ENCODE assay signal across 9 cellular contexts in genomic region chr1:15948600-15949452, GRCh38. TPM values are rescaled to one million over a fixed set of nuclear protein-coding genes. Genes with fewer than 3 reads are reported as not detected.
DNase-seq lines count a peak whose midpoint lies in the region; TF ChIP-seq lines count a peak whose summit lies in the region.
"Had no signal": no experiment of that assay in that cellular context is flagged by ENCODE, and none has a peak within 500 bp of the region (broad histone marks: within the 10 kb centered on the region; RNA-seq: fewer than 3 reads in every experiment).

No MANE protein-coding gene starts in this region.

- H3K4me3 ChIP-seq in mesendoderm (ENCODE audit: low read length) (no peak overlapping the region), thyroid gland (replicated peaks in 1 of 3) (peak overlapping the region in 1 of 3 donors; percentile 7)
- H3K4me3 ChIP-seq: cardiac muscle cell had no signal

- H3K18ac ChIP-seq in mesendoderm (ENCODE audit: low read length) = no peak overlapping the region

- no peak overlapping the region for H2AK5ac ChIP-seq in mesendoderm (ENCODE audit: low read length)

- H3K9ac ChIP-seq in mesendoderm (ENCODE audit: low read length) = peak overlapping the region; percentile 40

- H3K36me3 ChIP-seq in mesendoderm (ENCODE audit: control insufficient read depth, insufficient read depth, low read length) (peaks cover 8% of the 10 kb centered on the region), thyroid gland (peaks cover 15 to 24% of the 10 kb centered on the region in 2 donors)

- H3K4me1 ChIP-seq in mesendoderm (ENCODE audit: control insufficient read depth, low read depth, low read length) (peaks cover 23% of the 10 kb centered on the region), thyroid gland (peaks cover 53 to 67% of the 10 kb centered on the region in 2 donors)

- no peak overlapping the region for H3K4ac ChIP-seq in mesendoderm (ENCODE audit: low read depth, low read length)

- no peak for TF ChIP-seq POLR2A in thyroid gland (IDR thresholded peaks at IDR 0.05)

- intact Hi-C loops in thyroid gland (cut with DNase I) = no loop called here

- peak overlapping the region; percentile 98 for H3K27ac Mint-ChIP-seq in chondrocyte (ENCODE audit: unreplicated experiment)

- no peak overlapping the region for H2BK15ac ChIP-seq in mesendoderm (replicated peaks; ENCODE audit: low read depth)

- peaks cover 18% of the 10 kb centered on the region for H3K79me1 ChIP-seq in mesendoderm (ENCODE audit: low read length)

- H2BK120ac ChIP-seq in mesendoderm (ENCODE audit: low read depth, low read length) = no peak overlapping the region

- no peaks in the 10 kb centered on the region for H3K27me3 Mint-ChIP-seq in chondrocyte (ENCODE audit: low read depth)

- WGBS in mesendoderm (ENCODE audit: extremely low coverage, insufficient coverage, low lambda C conversion rate) = no CpG with 5 or more reads among the region's 15 CpGs
- 38 to 42% methylated on average over 15 of the region's 15 CpGs for WGBS in thyroid gland, 2 donors

- peaks cover 8% of the 10 kb centered on the region for H3K36me3 Mint-ChIP-seq in chondrocyte (ENCODE audit: low read depth)

- H3K4me3 Mint-ChIP-seq in chondrocyte (ENCODE audit: unreplicated experiment) = peak overlapping the region; percentile 46

- no peak overlapping the region for H4K5ac ChIP-seq in mesendoderm (ENCODE audit: low read length)

- no peaks in the 10 kb centered on the region for H3K9me3 Mint-ChIP-seq in chondrocyte (ENCODE audit: low read depth)

- no peak overlapping the region for H2BK5ac ChIP-seq in mesendoderm (ENCODE audit: low read length)

- H3K27ac ChIP-seq in mesendoderm (ENCODE audit: low read depth, low read length) (no peak overlapping the region), thyroid gland (peak overlapping the region; percentile 88 to 98 (median 96))

- H3K9me3 ChIP-seq in thyroid gland = no peaks in the 10 kb centered on the region

- H3K56ac ChIP-seq in mesendoderm (ENCODE audit: low read length) = peak overlapping the region; percentile 67

- H3K79me2 ChIP-seq in mesendoderm (ENCODE audit: control insufficient read depth, insufficient read depth, low read length) = peaks cover 2% of the 10 kb centered on the region

- DNase-seq in activated T-cell treated with anti-CD3 and anti-CD28 coated beads for 4 hours = peak; percentile 47
- DNase-seq in activated T-cell treated with anti-CD3 and anti-CD28 coated beads, Interleukin-2, amount 50 U/mL, for 48 hours = no peak
- DNase-seq in OCI-M1 (lab: John Stamatoyannopoulos, UW) = peak; percentile 78
- DNase-seq in chondrocyte (ENCODE audit: low spot score) = no peak
- DNase-seq in mesendoderm = peak; percentile 58
- DNase-seq in thyroid gland = peak; percentile 97
- DNase-seq in islet precursor cell = no peak
- no peak for DNase-seq in activated CD4-positive, CD25-positive, alpha-beta regulatory T cell (lab: John Stamatoyannopoulos, UW)

- no peak overlapping the region for H4K8ac ChIP-seq in mesendoderm (ENCODE audit: low read depth, low read length)

- no peak for TF ChIP-seq CTCF in chondrocyte (IDR thresholded peaks at IDR 0.05)
- TF ChIP-seq CTCF in thyroid gland (IDR thresholded peaks at IDR 0.05) = peak in 3 of 6 experiments; percentile 17 to 47 (median 38)

- H3K27me3 ChIP-seq in mesendoderm (ENCODE audit: insufficient read depth, low read length, poor library complexity) = no peaks in the 10 kb centered on the region
- H3K27me3 ChIP-seq in thyroid gland = no peaks in the 10 kb centered on the region
- H3K27me3 ChIP-seq: cardiac muscle cell had no signal

- peaks cover 62% of the 10 kb centered on the region for H3K4me1 Mint-ChIP-seq in chondrocyte (ENCODE audit: low read depth)

- no peak overlapping the region for H3K4me2 ChIP-seq in mesendoderm (ENCODE audit: low read length)

- H3K23ac ChIP-seq in mesendoderm (ENCODE audit: low read length) = no peak overlapping the region

RNA-seq across cellular contexts. Expression of gene ZBTB17, which starts 27.1 kb away (rescaled TPM):
- total RNA-seq in chondrocyte (23.9 to 30.8 TPM (median 27.2 TPM) in 3 replicates), thyroid gland (10 to 100 TPM; 31.4 to 52.1 (median 36.1) TPM)
- 16.0 TPM for polyA plus RNA-seq in mesendoderm (2013, experiment 1 of 2)
- 15.4 TPM for polyA plus RNA-seq in mesendoderm (2013, experiment 2 of 2)

RNA-seq across cellular contexts. Expression of gene SRARP, which starts 55.2 kb away (rescaled TPM):
- total RNA-seq in chondrocyte (not detected in 3 replicates), thyroid gland (under 1 TPM in 2 of 4 donors, not detected in 2; 0.11 to 0.63 TPM)
- polyA plus RNA-seq in mesendoderm (2013, experiment 1 of 2) = 0.03 TPM
- 0.04 TPM for polyA plus RNA-seq in mesendoderm (2013, experiment 2 of 2)
- polyA plus RNA-seq: cardiac muscle cell had no signal

Comparison
In these comparisons a context has a peak if more than half of its experiments do, and no peak if none do; other contexts are left out.
1. DNase-seq: peak in activated T-cell treated with anti-CD3 and anti-CD28 coated beads for 4 hours (single experiment), OCI-M1 (single experiment), mesendoderm (single experiment) and thyroid gland (2 of 2); none in activated T-cell treated with anti-CD3 and anti-CD28 coated beads, Interleukin-2, amount 50 U/mL, for 48 hours (0 of 2), chondrocyte (single experiment), islet precursor cell (single experiment) and activated CD4-positive, CD25-positive, alpha-beta regulatory T cell (0 of 4).